ENCODE assay signal across 1 cellular context in genomic region chr7:127391591-127392181, GRCh38.
TF ChIP-seq lines count a peak whose summit lies in the region.

No MANE protein-coding gene starts in this region.

TF ChIP-seq in K562, 482 proteins besides CTCF, POLR2A, EP300 and RAD21 (continued from another document):
- TF ChIP-seq ELF1 (tag; IDR thresholded peaks at IDR 0.05) (peak; percentile 82), HOXB6 (CRISPR knock-in tag; IDR thresholded peaks at IDR 0.05; ENCODE audit: borderline replicate concordance) (no peak), ETS1 (conservative IDR thresholded peaks at IDR 0.05; ENCODE audit: control insufficient read depth, low read depth, low read length) (peak; percentile 39; the same call in 1 of the 2 replicates), CAMTA2 (CRISPR knock-in tag; conservative IDR thresholded peaks at IDR 0.05) (no peak), HCFC1 (IDR thresholded peaks at IDR 0.05; ENCODE audit: low read depth, low read length) (no peak), BDP1 (IDR thresholded peaks at IDR 0.05; ENCODE audit: insufficient read depth, insufficient read length) (no peak)
TF ChIP-seq in K562: peak in this region for 61.
